In genomic region chr2:42828487-42829416, GRCh38 we compare ENCODE assay signal across 1 cellular context.
TF ChIP-seq lines count a peak whose summit lies in the region.

No MANE protein-coding gene starts in this region.

TF ChIP-seq in HepG2, 621 proteins besides CTCF, POLR2A, EP300 and RAD21 (continued from another document and continues in another):
- TF ChIP-seq, protein P1, sequence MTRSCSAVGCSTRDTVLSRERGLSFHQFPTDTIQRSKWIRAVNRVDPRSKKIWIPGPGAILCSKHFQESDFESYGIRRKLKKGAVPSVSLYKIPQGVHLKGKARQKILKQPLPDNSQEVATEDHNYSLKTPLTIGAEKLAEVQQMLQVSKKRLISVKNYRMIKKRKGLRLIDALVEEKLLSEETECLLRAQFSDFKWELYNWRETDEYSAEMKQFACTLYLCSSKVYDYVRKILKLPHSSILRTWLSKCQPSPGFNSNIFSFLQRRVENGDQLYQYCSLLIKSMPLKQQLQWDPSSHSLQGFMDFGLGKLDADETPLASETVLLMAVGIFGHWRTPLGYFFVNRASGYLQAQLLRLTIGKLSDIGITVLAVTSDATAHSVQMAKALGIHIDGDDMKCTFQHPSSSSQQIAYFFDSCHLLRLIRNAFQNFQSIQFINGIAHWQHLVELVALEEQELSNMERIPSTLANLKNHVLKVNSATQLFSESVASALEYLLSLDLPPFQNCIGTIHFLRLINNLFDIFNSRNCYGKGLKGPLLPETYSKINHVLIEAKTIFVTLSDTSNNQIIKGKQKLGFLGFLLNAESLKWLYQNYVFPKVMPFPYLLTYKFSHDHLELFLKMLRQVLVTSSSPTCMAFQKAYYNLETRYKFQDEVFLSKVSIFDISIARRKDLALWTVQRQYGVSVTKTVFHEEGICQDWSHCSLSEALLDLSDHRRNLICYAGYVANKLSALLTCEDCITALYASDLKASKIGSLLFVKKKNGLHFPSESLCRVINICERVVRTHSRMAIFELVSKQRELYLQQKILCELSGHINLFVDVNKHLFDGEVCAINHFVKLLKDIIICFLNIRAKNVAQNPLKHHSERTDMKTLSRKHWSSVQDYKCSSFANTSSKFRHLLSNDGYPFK (CRISPR knock-in tag; IDR thresholded peaks at IDR 0.05; ENCODE audit: borderline replicate concordance), result no peak; the same call in 1 of the 2 replicates
- TF ChIP-seq MTF1 (CRISPR knock-in tag; IDR thresholded peaks at IDR 0.05), result no peak
- no peak for TF ChIP-seq TRAFD1 (CRISPR knock-in tag; IDR thresholded peaks at IDR 0.05; ENCODE audit: borderline replicate concordance)
- TF ChIP-seq ZNF451 (CRISPR knock-in tag; IDR thresholded peaks at IDR 0.05), result no peak
- TF ChIP-seq MTF2 (CRISPR knock-in tag; IDR thresholded peaks at IDR 0.05; ENCODE audit: borderline replicate concordance), result no peak
- no peak for TF ChIP-seq SMYD3 (CRISPR knock-in tag; IDR thresholded peaks at IDR 0.05)
- TF ChIP-seq ZNF781 (CRISPR knock-in tag; IDR thresholded peaks at IDR 0.05; ENCODE audit: borderline replicate concordance, not compliant biosample characterization), result no peak
- TF ChIP-seq ZNF709 (CRISPR knock-in tag; IDR thresholded peaks at IDR 0.05), result no peak
- TF ChIP-seq RORA (CRISPR knock-in tag; IDR thresholded peaks at IDR 0.05), result no peak
- no peak for TF ChIP-seq SOX13 (IDR thresholded peaks at IDR 0.05)
- no peak for TF ChIP-seq SOX13 (CRISPR knock-in tag; conservative IDR thresholded peaks at IDR 0.05 in 1 of 2, IDR thresholded peaks at IDR 0.05 in 1 of 2)
- no peak for TF ChIP-seq CHD2 (IDR thresholded peaks at IDR 0.05; ENCODE audit: low read depth, low read length)
- TF ChIP-seq TAF15 (IDR thresholded peaks at IDR 0.05; ENCODE audit: low read depth, low read length, poor library complexity, severe bottlenecking), result no peak
- TF ChIP-seq, protein P2, sequence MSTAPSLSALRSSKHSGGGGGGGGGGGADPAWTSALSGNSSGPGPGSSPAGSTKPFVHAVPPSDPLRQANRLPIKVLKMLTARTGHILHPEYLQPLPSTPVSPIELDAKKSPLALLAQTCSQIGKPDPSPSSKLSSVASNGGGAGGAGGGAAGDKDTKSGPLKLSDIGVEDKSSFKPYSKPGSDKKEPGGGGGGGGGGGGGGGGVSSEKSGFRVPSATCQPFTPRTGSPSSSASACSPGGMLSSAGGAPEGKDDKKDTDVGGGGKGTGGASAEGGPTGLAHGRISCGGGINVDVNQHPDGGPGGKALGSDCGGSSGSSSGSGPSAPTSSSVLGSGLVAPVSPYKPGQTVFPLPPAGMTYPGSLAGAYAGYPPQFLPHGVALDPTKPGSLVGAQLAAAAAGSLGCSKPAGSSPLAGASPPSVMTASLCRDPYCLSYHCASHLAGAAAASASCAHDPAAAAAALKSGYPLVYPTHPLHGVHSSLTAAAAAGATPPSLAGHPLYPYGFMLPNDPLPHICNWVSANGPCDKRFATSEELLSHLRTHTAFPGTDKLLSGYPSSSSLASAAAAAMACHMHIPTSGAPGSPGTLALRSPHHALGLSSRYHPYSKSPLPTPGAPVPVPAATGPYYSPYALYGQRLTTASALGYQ (CRISPR knock-in tag; IDR thresholded peaks at IDR 0.05), result no peak
- TF ChIP-seq ZNF549 (CRISPR knock-in tag; IDR thresholded peaks at IDR 0.05), result no peak
- TF ChIP-seq GABPB1 (CRISPR knock-in tag; IDR thresholded peaks at IDR 0.05), result peak; percentile 30; the same call in 1 of the 2 replicates
- no peak for TF ChIP-seq PHF20 (CRISPR knock-in tag; IDR thresholded peaks at IDR 0.05)
- TF ChIP-seq, protein P3, sequence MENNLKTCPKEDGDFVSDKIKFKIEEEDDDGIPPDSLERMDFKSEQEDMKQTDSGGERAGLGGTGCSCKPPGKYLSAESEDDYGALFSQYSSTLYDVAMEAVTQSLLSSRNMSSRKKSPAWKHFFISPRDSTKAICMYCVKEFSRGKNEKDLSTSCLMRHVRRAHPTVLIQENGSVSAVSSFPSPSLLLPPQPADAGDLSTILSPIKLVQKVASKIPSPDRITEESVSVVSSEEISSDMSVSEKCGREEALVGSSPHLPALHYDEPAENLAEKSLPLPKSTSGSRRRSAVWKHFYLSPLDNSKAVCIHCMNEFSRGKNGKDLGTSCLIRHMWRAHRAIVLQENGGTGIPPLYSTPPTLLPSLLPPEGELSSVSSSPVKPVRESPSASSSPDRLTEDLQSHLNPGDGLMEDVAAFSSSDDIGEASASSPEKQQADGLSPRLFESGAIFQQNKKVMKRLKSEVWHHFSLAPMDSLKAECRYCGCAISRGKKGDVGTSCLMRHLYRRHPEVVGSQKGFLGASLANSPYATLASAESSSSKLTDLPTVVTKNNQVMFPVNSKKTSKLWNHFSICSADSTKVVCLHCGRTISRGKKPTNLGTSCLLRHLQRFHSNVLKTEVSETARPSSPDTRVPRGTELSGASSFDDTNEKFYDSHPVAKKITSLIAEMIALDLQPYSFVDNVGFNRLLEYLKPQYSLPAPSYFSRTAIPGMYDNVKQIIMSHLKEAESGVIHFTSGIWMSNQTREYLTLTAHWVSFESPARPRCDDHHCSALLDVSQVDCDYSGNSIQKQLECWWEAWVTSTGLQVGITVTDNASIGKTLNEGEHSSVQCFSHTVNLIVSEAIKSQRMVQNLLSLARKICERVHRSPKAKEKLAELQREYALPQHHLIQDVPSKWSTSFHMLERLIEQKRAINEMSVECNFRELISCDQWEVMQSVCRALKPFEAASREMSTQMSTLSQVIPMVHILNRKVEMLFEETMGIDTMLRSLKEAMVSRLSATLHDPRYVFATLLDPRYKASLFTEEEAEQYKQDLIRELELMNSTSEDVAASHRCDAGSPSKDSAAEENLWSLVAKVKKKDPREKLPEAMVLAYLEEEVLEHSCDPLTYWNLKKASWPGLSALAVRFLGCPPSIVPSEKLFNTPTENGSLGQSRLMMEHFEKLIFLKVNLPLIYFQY (CRISPR knock-in tag; IDR thresholded peaks at IDR 0.05; ENCODE audit: borderline replicate concordance), result 0 out of 2 replicates have a peak, but pooled peaks have one; percentile 24
- TF ChIP-seq ZNF382 (CRISPR knock-in tag; IDR thresholded peaks at IDR 0.05; ENCODE audit: borderline replicate concordance), result no peak
- TF ChIP-seq, protein P4, sequence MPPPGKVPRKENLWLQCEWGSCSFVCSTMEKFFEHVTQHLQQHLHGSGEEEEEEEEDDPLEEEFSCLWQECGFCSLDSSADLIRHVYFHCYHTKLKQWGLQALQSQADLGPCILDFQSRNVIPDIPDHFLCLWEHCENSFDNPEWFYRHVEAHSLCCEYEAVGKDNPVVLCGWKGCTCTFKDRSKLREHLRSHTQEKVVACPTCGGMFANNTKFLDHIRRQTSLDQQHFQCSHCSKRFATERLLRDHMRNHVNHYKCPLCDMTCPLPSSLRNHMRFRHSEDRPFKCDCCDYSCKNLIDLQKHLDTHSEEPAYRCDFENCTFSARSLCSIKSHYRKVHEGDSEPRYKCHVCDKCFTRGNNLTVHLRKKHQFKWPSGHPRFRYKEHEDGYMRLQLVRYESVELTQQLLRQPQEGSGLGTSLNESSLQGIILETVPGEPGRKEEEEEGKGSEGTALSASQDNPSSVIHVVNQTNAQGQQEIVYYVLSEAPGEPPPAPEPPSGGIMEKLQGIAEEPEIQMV (CRISPR knock-in tag; IDR thresholded peaks at IDR 0.05; ENCODE audit: low read depth), result no peak
- TF ChIP-seq ZNF567 (CRISPR knock-in tag; IDR thresholded peaks at IDR 0.05; ENCODE audit: borderline replicate concordance), result no peak
- no peak for TF ChIP-seq ATM (IDR thresholded peaks at IDR 0.05; ENCODE audit: borderline replicate concordance)
- TF ChIP-seq, protein P5, sequence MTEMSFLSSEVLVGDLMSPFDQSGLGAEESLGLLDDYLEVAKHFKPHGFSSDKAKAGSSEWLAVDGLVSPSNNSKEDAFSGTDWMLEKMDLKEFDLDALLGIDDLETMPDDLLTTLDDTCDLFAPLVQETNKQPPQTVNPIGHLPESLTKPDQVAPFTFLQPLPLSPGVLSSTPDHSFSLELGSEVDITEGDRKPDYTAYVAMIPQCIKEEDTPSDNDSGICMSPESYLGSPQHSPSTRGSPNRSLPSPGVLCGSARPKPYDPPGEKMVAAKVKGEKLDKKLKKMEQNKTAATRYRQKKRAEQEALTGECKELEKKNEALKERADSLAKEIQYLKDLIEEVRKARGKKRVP (CRISPR knock-in tag; IDR thresholded peaks at IDR 0.05), result no peak
- no peak for TF ChIP-seq FOSL1 (CRISPR knock-in tag; IDR thresholded peaks at IDR 0.05; ENCODE audit: borderline replicate concordance)
- TF ChIP-seq ZNF788 (CRISPR knock-in tag; IDR thresholded peaks at IDR 0.05; ENCODE audit: borderline replicate concordance), result no peak; the same call in 1 of the 2 replicates
- TF ChIP-seq NFYB (CRISPR knock-in tag; IDR thresholded peaks at IDR 0.05), result no peak
- TF ChIP-seq ZNF615 (CRISPR knock-in tag; IDR thresholded peaks at IDR 0.05; ENCODE audit: borderline replicate concordance), result no peak
- no peak for TF ChIP-seq FOXK1 (CRISPR knock-in tag; IDR thresholded peaks at IDR 0.05; ENCODE audit: borderline replicate concordance, low read depth)
- TF ChIP-seq ZNF143 (CRISPR knock-in tag; IDR thresholded peaks at IDR 0.05), result no peak
- TF ChIP-seq ZNF850 (CRISPR knock-in tag; conservative IDR thresholded peaks at IDR 0.05), result no peak
- TF ChIP-seq MAX (IDR thresholded peaks at IDR 0.05), result no peak
- TF ChIP-seq FLYWCH1 (CRISPR knock-in tag; IDR thresholded peaks at IDR 0.05), result no peak
- TF ChIP-seq ZFP36L1 (CRISPR knock-in tag; IDR thresholded peaks at IDR 0.05), result no peak
- no peak for TF ChIP-seq MBD4 (IDR thresholded peaks at IDR 0.05; ENCODE audit: borderline replicate concordance, low read length)
- TF ChIP-seq HIVEP1 (CRISPR knock-in tag; IDR thresholded peaks at IDR 0.05), result no peak
- TF ChIP-seq GLMP (CRISPR knock-in tag; IDR thresholded peaks at IDR 0.05; ENCODE audit: borderline replicate concordance), result no peak
- no peak for TF ChIP-seq DNMT1 (CRISPR knock-in tag; IDR thresholded peaks at IDR 0.05)
- no peak for TF ChIP-seq FOXA1 (IDR thresholded peaks at IDR 0.05)
- TF ChIP-seq FOXA1 (CRISPR knock-in tag; IDR thresholded peaks at IDR 0.05), result no peak
- TF ChIP-seq, protein P6, sequence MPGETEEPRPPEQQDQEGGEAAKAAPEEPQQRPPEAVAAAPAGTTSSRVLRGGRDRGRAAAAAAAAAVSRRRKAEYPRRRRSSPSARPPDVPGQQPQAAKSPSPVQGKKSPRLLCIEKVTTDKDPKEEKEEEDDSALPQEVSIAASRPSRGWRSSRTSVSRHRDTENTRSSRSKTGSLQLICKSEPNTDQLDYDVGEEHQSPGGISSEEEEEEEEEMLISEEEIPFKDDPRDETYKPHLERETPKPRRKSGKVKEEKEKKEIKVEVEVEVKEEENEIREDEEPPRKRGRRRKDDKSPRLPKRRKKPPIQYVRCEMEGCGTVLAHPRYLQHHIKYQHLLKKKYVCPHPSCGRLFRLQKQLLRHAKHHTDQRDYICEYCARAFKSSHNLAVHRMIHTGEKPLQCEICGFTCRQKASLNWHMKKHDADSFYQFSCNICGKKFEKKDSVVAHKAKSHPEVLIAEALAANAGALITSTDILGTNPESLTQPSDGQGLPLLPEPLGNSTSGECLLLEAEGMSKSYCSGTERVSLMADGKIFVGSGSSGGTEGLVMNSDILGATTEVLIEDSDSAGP (CRISPR knock-in tag; IDR thresholded peaks at IDR 0.05; ENCODE audit: borderline replicate concordance), result no peak; the same call in 1 of the 2 replicates
- TF ChIP-seq, protein P7, sequence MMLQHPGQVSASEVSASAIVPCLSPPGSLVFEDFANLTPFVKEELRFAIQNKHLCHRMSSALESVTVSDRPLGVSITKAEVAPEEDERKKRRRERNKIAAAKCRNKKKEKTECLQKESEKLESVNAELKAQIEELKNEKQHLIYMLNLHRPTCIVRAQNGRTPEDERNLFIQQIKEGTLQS (CRISPR knock-in tag; IDR thresholded peaks at IDR 0.05), result no peak
